In genomic region chr12:54197037-54197909, GRCh38 we compare ENCODE assay signal across 1 cellular context.
TF ChIP-seq lines count a peak whose summit lies in the region.

No MANE protein-coding gene starts in this region.

TF ChIP-seq in GM23338, 12 proteins besides CTCF, POLR2A, EP300 and RAD21 (continued from another document):
- TF ChIP-seq, protein P1, sequence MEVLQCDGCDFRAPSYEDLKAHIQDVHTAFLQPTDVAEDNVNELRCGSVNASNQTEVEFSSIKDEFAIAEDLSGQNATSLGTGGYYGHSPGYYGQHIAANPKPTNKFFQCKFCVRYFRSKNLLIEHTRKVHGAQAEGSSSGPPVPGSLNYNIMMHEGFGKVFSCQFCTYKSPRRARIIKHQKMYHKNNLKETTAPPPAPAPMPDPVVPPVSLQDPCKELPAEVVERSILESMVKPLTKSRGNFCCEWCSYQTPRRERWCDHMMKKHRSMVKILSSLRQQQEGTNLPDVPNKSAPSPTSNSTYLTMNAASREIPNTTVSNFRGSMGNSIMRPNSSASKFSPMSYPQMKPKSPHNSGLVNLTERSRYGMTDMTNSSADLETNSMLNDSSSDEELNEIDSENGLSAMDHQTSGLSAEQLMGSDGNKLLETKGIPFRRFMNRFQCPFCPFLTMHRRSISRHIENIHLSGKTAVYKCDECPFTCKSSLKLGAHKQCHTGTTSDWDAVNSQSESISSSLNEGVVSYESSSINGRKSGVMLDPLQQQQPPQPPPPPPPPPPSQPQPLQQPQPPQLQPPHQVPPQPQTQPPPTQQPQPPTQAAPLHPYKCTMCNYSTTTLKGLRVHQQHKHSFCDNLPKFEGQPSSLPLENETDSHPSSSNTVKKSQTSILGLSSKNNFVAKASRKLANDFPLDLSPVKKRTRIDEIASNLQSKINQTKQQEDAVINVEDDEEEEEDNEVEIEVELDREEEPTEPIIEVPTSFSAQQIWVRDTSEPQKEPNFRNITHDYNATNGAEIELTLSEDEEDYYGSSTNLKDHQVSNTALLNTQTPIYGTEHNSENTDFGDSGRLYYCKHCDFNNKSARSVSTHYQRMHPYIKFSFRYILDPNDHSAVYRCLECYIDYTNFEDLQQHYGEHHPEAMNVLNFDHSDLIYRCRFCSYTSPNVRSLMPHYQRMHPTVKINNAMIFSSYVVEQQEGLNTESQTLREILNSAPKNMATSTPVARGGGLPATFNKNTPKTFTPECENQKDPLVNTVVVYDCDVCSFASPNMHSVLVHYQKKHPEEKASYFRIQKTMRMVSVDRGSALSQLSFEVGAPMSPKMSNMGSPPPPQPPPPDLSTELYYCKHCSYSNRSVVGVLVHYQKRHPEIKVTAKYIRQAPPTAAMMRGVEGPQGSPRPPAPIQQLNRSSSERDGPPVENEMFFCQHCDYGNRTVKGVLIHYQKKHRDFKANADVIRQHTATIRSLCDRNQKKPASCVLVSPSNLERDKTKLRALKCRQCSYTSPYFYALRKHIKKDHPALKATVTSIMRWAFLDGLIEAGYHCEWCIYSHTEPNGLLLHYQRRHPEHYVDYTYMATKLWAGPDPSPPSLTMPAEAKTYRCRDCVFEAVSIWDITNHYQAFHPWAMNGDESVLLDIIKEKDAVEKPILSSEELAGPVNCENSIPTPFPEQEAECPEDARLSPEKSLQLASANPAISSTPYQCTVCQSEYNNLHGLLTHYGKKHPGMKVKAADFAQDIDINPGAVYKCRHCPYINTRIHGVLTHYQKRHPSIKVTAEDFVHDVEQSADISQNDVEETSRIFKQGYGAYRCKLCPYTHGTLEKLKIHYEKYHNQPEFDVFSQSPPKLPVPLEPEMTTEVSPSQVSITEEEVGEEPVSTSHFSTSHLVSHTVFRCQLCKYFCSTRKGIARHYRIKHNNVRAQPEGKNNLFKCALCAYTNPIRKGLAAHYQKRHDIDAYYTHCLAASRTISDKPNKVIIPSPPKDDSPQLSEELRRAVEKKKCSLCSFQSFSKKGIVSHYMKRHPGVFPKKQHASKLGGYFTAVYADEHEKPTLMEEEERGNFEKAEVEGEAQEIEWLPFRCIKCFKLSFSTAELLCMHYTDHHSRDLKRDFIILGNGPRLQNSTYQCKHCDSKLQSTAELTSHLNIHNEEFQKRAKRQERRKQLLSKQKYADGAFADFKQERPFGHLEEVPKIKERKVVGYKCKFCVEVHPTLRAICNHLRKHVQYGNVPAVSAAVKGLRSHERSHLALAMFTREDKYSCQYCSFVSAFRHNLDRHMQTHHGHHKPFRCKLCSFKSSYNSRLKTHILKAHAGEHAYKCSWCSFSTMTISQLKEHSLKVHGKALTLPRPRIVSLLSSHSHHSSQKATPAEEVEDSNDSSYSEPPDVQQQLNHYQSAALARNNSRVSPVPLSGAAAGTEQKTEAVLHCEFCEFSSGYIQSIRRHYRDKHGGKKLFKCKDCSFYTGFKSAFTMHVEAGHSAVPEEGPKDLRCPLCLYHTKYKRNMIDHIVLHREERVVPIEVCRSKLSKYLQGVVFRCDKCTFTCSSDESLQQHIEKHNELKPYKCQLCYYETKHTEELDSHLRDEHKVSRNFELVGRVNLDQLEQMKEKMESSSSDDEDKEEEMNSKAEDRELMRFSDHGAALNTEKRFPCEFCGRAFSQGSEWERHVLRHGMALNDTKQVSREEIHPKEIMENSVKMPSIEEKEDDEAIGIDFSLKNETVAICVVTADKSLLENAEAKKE (CRISPR knock-in tag; IDR thresholded peaks at IDR 0.05): no peak
- no peak for TF ChIP-seq ZNF331 (CRISPR knock-in tag; IDR thresholded peaks at IDR 0.05; ENCODE audit: low read depth)
